In genomic region chr1:93899543-93900207, GRCh38 we compare ENCODE assay signal across 20 cellular contexts.
"Had no signal": no experiment of that assay in that cellular context is flagged by ENCODE, and none has a peak within 500 bp of the region (broad histone marks: within the 10 kb centered on the region; RNA-seq: fewer than 3 reads in every experiment).

No MANE protein-coding gene starts in this region.

- H3K4me1 ChIP-seq: tibial artery, uterus had no signal

- ATAC-seq: effector memory CD8-positive, alpha-beta T cell; gastrocnemius medialis; heart right ventricle; mucosa of descending colon; natural killer cell; right cardiac atrium had no signal

- H3K27me3 ChIP-seq: esophagus muscularis mucosa, gastrocnemius medialis, heart right ventricle, ovary, tibial artery, upper lobe of left lung, uterus had no signal

- H3K27ac Mint-ChIP-seq: effector memory CD8-positive, alpha-beta T cell had no signal

- H3K27me3 Mint-ChIP-seq: effector memory CD8-positive, alpha-beta T cell had no signal

- H3K9me3 Mint-ChIP-seq: effector memory CD8-positive, alpha-beta T cell; natural killer cell; neural crest cell had no signal

- FAIRE-seq: islet of Langerhans, small intestine had no signal

- H3K36me3 Mint-ChIP-seq: natural killer cell had no signal

- H3K4me3 ChIP-seq: esophagus muscularis mucosa, gastrocnemius medialis, heart right ventricle, mucosa of descending colon, ovary, tibial artery, upper lobe of left lung, uterus had no signal

- H3K36me3 ChIP-seq: ovary, uterus had no signal

- H3K9me3 ChIP-seq: esophagus muscularis mucosa, gastrocnemius medialis, heart right ventricle, mucosa of descending colon, ovary, tibial artery, upper lobe of left lung, uterus had no signal

- H3K4me1 Mint-ChIP-seq: neural crest cell had no signal

- H3K4me3 Mint-ChIP-seq: effector memory CD8-positive, alpha-beta T cell; natural killer cell; neural crest cell had no signal

- DNase-seq: effector memory CD8-positive, alpha-beta T cell; gastrocnemius medialis; heart right ventricle; hypothalamus; kidney glomerular epithelial cell; mucosa of descending colon; natural killer cell; nucleus accumbens; ovary; right cardiac atrium; small intestine; stimulated activated CD4-positive, alpha-beta T cell treated with anti-CD3 and anti-CD28 coated beads, Interleukin-12 subunit alpha, Interleukin-12 subunit beta, amount 100 ng/mL, for 4 hours; stimulated activated naive CD4-positive, alpha-beta T cell treated with Interleukin-2 at 50 U/mL for 16 hours; tibial artery; upper lobe of left lung; uterus had no signal

- H3K27ac ChIP-seq: epithelial cell of prostate, esophagus muscularis mucosa, gastrocnemius medialis, heart right ventricle, ovary, tibial artery, upper lobe of left lung, uterus had no signal
